In the genomic region with DNA sequence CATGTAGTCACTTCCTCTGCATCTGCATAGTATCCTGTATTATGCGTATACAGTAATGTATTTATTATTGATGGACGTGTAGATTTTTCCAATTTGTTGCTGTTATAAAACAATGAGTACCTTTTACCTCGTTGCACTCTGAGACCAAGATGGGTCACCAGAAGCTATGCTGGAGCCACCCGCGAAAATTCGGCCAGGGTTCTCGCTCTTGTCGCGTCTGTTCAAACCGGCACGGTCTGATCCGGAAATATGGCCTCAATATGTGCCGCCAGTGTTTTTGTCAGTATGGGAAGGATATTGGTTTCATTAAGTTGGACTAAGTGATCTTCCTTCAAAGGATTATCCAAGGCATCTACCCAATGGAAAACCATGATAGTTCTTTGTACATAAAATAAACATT, we compare ENCODE assay signal across 9 cellular contexts. TPM values are rescaled to one million over a fixed set of nuclear protein-coding genes. Genes with fewer than 3 reads are reported as not detected.
DNase-seq lines count a peak whose midpoint lies in the region; ATAC-seq, FAIRE-seq and TF ChIP-seq lines count a peak whose summit lies in the region.
"Had no signal": no experiment of that assay in that cellular context is flagged by ENCODE, and none has a peak within 500 bp of the region (broad histone marks: within the 10 kb centered on the region; RNA-seq: fewer than 3 reads in every experiment).

No MANE protein-coding gene starts in this region.

- TF ChIP-seq CTCF in kidney epithelial cell (IDR thresholded peaks at IDR 0.05; ENCODE audit: insufficient read depth, low read length, poor library complexity, severe bottlenecking), result no peak
- TF ChIP-seq CTCF in tibial nerve (IDR thresholded peaks at IDR 0.05), result no peak

- peaks cover 0 to 72% (median 31%) of the 10 kb centered on the region in 4 donors for H3K4me1 ChIP-seq in tibial nerve

- peak overlapping the region in 3 of 4 donors; percentile 75 to 96 (median 91) for H3K27ac ChIP-seq in tibial nerve

- no peaks in the 10 kb centered on the region for H3K27me3 Mint-ChIP-seq in activated naive CD4-positive, alpha-beta T cell treated with anti-CD3 and anti-CD28 coated beads for 36 hours (ENCODE audit: low read depth)
- no peaks in the 10 kb centered on the region for H3K27me3 Mint-ChIP-seq in activated T-helper 17 cell treated with anti-CD3 and anti-CD28 coated beads, Interleukin-2, amount 50 U/mL, for 72 hours

- H3K4me3 Mint-ChIP-seq in activated naive CD4-positive, alpha-beta T cell treated with anti-CD3 and anti-CD28 coated beads for 36 hours, result peak overlapping the region; percentile 94
- H3K4me3 Mint-ChIP-seq in activated T-helper 17 cell treated with anti-CD3 and anti-CD28 coated beads, Interleukin-2, amount 50 U/mL, for 72 hours, result peak overlapping the region; percentile 99

- peak overlapping the region; percentile 57 for H3K27ac Mint-ChIP-seq in activated naive CD4-positive, alpha-beta T cell treated with anti-CD3 and anti-CD28 coated beads for 36 hours
- peak overlapping the region; percentile 97 for H3K27ac Mint-ChIP-seq in activated T-helper 17 cell treated with anti-CD3 and anti-CD28 coated beads, Interleukin-2, amount 50 U/mL, for 72 hours

- H3K36me3 ChIP-seq in kidney epithelial cell (ENCODE audit: control insufficient read depth, insufficient read depth, low read length) (no peaks in the 10 kb centered on the region), tibial nerve (peaks cover 0 to 22% (median 0%) of the 10 kb centered on the region in 3 donors)

- no peak for TF ChIP-seq EP300 in tibial nerve (IDR thresholded peaks at IDR 0.05)

- no peaks in the 10 kb centered on the region for H3K9me3 Mint-ChIP-seq in activated naive CD4-positive, alpha-beta T cell treated with anti-CD3 and anti-CD28 coated beads for 36 hours
- H3K9me3 Mint-ChIP-seq in activated T-helper 17 cell treated with anti-CD3 and anti-CD28 coated beads, Interleukin-2, amount 50 U/mL, for 72 hours, result no peaks in the 10 kb centered on the region

- 19 to 36% methylated on average over 13 of the region's 13 CpGs for WGBS in tibial nerve, 2 donors

- peak; percentile 16 for DNase-seq in activated naive CD4-positive, alpha-beta T cell treated with anti-CD3 and anti-CD28 coated beads for 36 hours
- DNase-seq in activated naive CD4-positive, alpha-beta T cell treated with Interleukin-2 at 50 U/mL for 16 hours, result no peak
- DNase-seq in kidney epithelial cell (ENCODE audit: low read depth), result no peak
- DNase-seq in tibial nerve (ENCODE audit: low spot score in 2 of 2), result no peak
- no peak for DNase-seq in cerebellar nuclear complex (lab: John Stamatoyannopoulos, UW)
- DNase-seq in GM19239 (ENCODE audit: insufficient read length, low spot score), result no peak
- DNase-seq in NCI-H446 (lab: John Stamatoyannopoulos, UW), result no peak

- no peaks in the 10 kb centered on the region for H3K27me3 ChIP-seq in kidney epithelial cell (ENCODE audit: control insufficient read depth, insufficient read depth, low read length)
- H3K27me3 ChIP-seq in tibial nerve, result no peaks in the 10 kb centered on the region

- TF ChIP-seq POLR2A in tibial nerve (IDR thresholded peaks at IDR 0.05), result no peak

- no peak for FAIRE-seq in GM19239 (lab: Jason Lieb, UNC)
- FAIRE-seq: TTC549 had no signal

- ATAC-seq in activated T-helper 17 cell treated with anti-CD3 and anti-CD28 coated beads, Interleukin-2, amount 50 U/mL, for 72 hours (replicated peaks), result no peak

- CTCF ChIA-PET in activated naive CD4-positive, alpha-beta T cell treated with anti-CD3 and anti-CD28 coated beads for 36 hours (lab: Charles Lee), result interaction anchor here (1.0 kb wide), 1 partner anchor 50 kb away, joined by 3 read pairs; no protein-coding TSS in a partner anchor

- peaks cover 32% of the 10 kb centered on the region for H3K36me3 Mint-ChIP-seq in activated naive CD4-positive, alpha-beta T cell treated with anti-CD3 and anti-CD28 coated beads for 36 hours (ENCODE audit: low read depth)
- H3K36me3 Mint-ChIP-seq in activated T-helper 17 cell treated with anti-CD3 and anti-CD28 coated beads, Interleukin-2, amount 50 U/mL, for 72 hours (ENCODE audit: low read depth), result peaks cover 70% of the 10 kb centered on the region

- peaks cover 55% of the 10 kb centered on the region for H3K4me1 Mint-ChIP-seq in activated naive CD4-positive, alpha-beta T cell treated with anti-CD3 and anti-CD28 coated beads for 36 hours (ENCODE audit: low read depth)
- peaks cover 38% of the 10 kb centered on the region for H3K4me1 Mint-ChIP-seq in activated T-helper 17 cell treated with anti-CD3 and anti-CD28 coated beads, Interleukin-2, amount 50 U/mL, for 72 hours

- H3K4me3 ChIP-seq in kidney epithelial cell (ENCODE audit: low read depth, low read length) (peak overlapping the region; percentile 93), tibial nerve (peak overlapping the region; percentile 62 to 86 (median 73))

- H3K9me3 ChIP-seq in tibial nerve, result no peaks in the 10 kb centered on the region

- intact Hi-C loops in activated naive CD4-positive, alpha-beta T cell treated with anti-CD3 and anti-CD28 coated beads for 36 hours (cut with micrococcal nuclease), result loop anchor here (10.0 kb wide), 1 partner anchor 914 kb away; a partner anchor contains a TSS

RNA-seq across cellular contexts. Expression of a gene that starts 1.0 kb away (rescaled TPM):
- 100 to 1,000 TPM; 119 to 120 TPM for total RNA-seq in activated naive CD4-positive, alpha-beta T cell treated with anti-CD3 and anti-CD28 coated beads for 36 hours
- total RNA-seq in activated T-helper 17 cell treated with anti-CD3 and anti-CD28 coated beads, Interleukin-2, amount 50 U/mL, for 72 hours, result 100 to 1,000 TPM; 111 to 180 TPM
- 110 and 115 TPM in 2 replicates for total RNA-seq in kidney epithelial cell
- total RNA-seq in tibial nerve, result 100 to 1,000 TPM in 1 of 4 donors, 10 to 100 TPM in 3; 61.4 to 118 (median 90.9) TPM

RNA-seq across cellular contexts. Expression of a gene that starts 3.9 kb away (rescaled TPM):
- total RNA-seq in activated naive CD4-positive, alpha-beta T cell treated with anti-CD3 and anti-CD28 coated beads for 36 hours, result 10 to 100 TPM; 39.8 to 42.1 TPM
- total RNA-seq in activated T-helper 17 cell treated with anti-CD3 and anti-CD28 coated beads, Interleukin-2, amount 50 U/mL, for 72 hours, result 10 to 100 TPM; 28.8 to 44.0 TPM
- total RNA-seq in kidney epithelial cell (22.5 and 32.4 TPM in 2 replicates), tibial nerve (10 to 100 TPM; 14.3 to 22.8 (median 18.3) TPM)

RNA-seq across cellular contexts. Expression of a gene that starts 51.2 kb away (rescaled TPM):
- total RNA-seq in activated naive CD4-positive, alpha-beta T cell treated with anti-CD3 and anti-CD28 coated beads for 36 hours, result 10 to 100 TPM; 83.9 to 90.1 TPM
- 10 to 100 TPM; 76.6 to 82.0 TPM for total RNA-seq in activated T-helper 17 cell treated with anti-CD3 and anti-CD28 coated beads, Interleukin-2, amount 50 U/mL, for 72 hours
- total RNA-seq in kidney epithelial cell, result 49.5 and 59.0 TPM in 2 replicates
- 10 to 100 TPM; 31.8 to 44.3 (median 41.1) TPM for total RNA-seq in tibial nerve
